Comparison of ENCODE assay signal across 4 cellular contexts in genomic region chr18:9857479-9857998, GRCh38. TPM values are rescaled to one million over a fixed set of nuclear protein-coding genes. Genes with fewer than 3 reads are reported as not detected.
"Had no signal": no experiment of that assay in that cellular context is flagged by ENCODE, and none has a peak within 500 bp of the region (broad histone marks: within the 10 kb centered on the region; RNA-seq: fewer than 3 reads in every experiment).

No MANE protein-coding gene starts in this region.

RNA-seq across cellular contexts. Expression of gene TXNDC2, which starts 28.2 kb away (rescaled TPM):
- total RNA-seq: HepG2, HT-29 had no signal
- polyA plus RNA-seq: HepG2, IgD-negative memory B cell, IMR-90 had no signal
